ENCODE assay signal across 16 cellular contexts in genomic region chr14:45298427-45299117, GRCh38. TPM values are rescaled to one million over a fixed set of nuclear protein-coding genes. Genes with fewer than 3 reads are reported as not detected.
DNase-seq lines count a peak whose midpoint lies in the region; ATAC-seq and TF ChIP-seq lines count a peak whose summit lies in the region.
"Had no signal": no experiment of that assay in that cellular context is flagged by ENCODE, and none has a peak within 500 bp of the region (broad histone marks: within the 10 kb centered on the region; RNA-seq: fewer than 3 reads in every experiment).

No MANE protein-coding gene starts in this region.

- DNase-seq in activated T-cell treated with anti-CD3 and anti-CD28 coated beads, Interleukin-2, amount 50 U/mL, for 24 hours = no peak
- DNase-seq in activated T-cell treated with anti-CD3 and anti-CD28 coated beads, Interleukin-2, amount 50 U/mL, for 48 hours = no peak
- DNase-seq in mesenchymal stem cell (no peak), SHP77 (lab: John Stamatoyannopoulos, UW) (no peak), NCI-H2107 (lab: John Stamatoyannopoulos, UW) (no peak), upper lobe of left lung (no peak)
- DNase-seq: CD8-positive, alpha-beta memory T cell; DMS79; NCI-H187 treated with DMSO at 0.1 percent for 48 hours; NCI-H69; NK-92 treated with Interleukin-12 subunit alpha and Interleukin-12 subunit beta, amount 100 ng/mL, for 24 hours had no signal

- H3K4me3 Mint-ChIP-seq in activated T-cell treated with anti-CD3 and anti-CD28 coated beads, Interleukin-2, amount 50 U/mL, for 24 hours = peak overlapping the region; percentile 6
- peak overlapping the region; percentile 59 for H3K4me3 Mint-ChIP-seq in activated T-helper 17 cell treated with anti-CD3 and anti-CD28 coated beads, Interleukin-2, amount 50 U/mL, for 72 hours
- H3K4me3 Mint-ChIP-seq: CD8-positive, alpha-beta memory T cell; GM23338 had no signal

- H3K4me1 ChIP-seq in mesenchymal stem cell (ENCODE audit: control insufficient read depth, insufficient read depth, low read depth, low read length) = no peaks in the 10 kb centered on the region
- no peaks in the 10 kb centered on the region for H3K4me1 ChIP-seq in upper lobe of left lung
- H3K4me1 ChIP-seq: A549 had no signal

- H3K4ac ChIP-seq in mesenchymal stem cell (ENCODE audit: low read depth in 1 of 2, low read length in 2 of 2) = no peak overlapping the region

- H3K23ac ChIP-seq in mesenchymal stem cell (ENCODE audit: low read length in 2 of 2) = no peak overlapping the region

- H3K4me1 Mint-ChIP-seq in activated T-cell treated with anti-CD3 and anti-CD28 coated beads, Interleukin-2, amount 50 U/mL, for 24 hours (ENCODE audit: low read depth) = peaks cover 7% of the 10 kb centered on the region
- H3K4me1 Mint-ChIP-seq in activated T-helper 17 cell treated with anti-CD3 and anti-CD28 coated beads, Interleukin-2, amount 50 U/mL, for 72 hours = peaks cover 4% of the 10 kb centered on the region
- H3K4me1 Mint-ChIP-seq: CD8-positive, alpha-beta memory T cell had no signal

- H4K91ac ChIP-seq in mesenchymal stem cell (ENCODE audit: low read length) = no peak overlapping the region

- TF ChIP-seq EP300 in upper lobe of left lung (IDR thresholded peaks at IDR 0.05) = no peak

- H2AK5ac ChIP-seq in mesenchymal stem cell (ENCODE audit: low read length, severe bottlenecking) = no peak overlapping the region

- H3K14ac ChIP-seq in mesenchymal stem cell (ENCODE audit: low read length in 2 of 2) = no peak overlapping the region

- H3K9ac ChIP-seq in mesenchymal stem cell (ENCODE audit: low read length) = peak overlapping the region; percentile 46

- H2BK5ac ChIP-seq in mesenchymal stem cell (ENCODE audit: low read depth, low read length, poor library complexity, severe bottlenecking) = no peak overlapping the region

- no peaks in the 10 kb centered on the region for H3K36me3 ChIP-seq in mesenchymal stem cell (ENCODE audit: control insufficient read depth in 1 of 2, insufficient read depth in 2 of 2, low read depth in 1 of 2, low read length in 2 of 2)
- no peaks in the 10 kb centered on the region for H3K36me3 ChIP-seq in upper lobe of left lung
- H3K36me3 ChIP-seq: BLaER1 treated with 17β-estradiol and CSF1 and Interleukin-3, amounts not matched to agents 10 nM and 100 nM had no signal

- H3K18ac ChIP-seq in mesenchymal stem cell (ENCODE audit: low read depth in 1 of 2, low read length in 2 of 2) = no peak overlapping the region

- no peak overlapping the region for H4K8ac ChIP-seq in mesenchymal stem cell (ENCODE audit: low read length)

- H3K9me3 Mint-ChIP-seq in activated T-cell treated with anti-CD3 and anti-CD28 coated beads, Interleukin-2, amount 50 U/mL, for 24 hours = peaks cover 2% of the 10 kb centered on the region
- no peaks in the 10 kb centered on the region for H3K9me3 Mint-ChIP-seq in activated T-helper 17 cell treated with anti-CD3 and anti-CD28 coated beads, Interleukin-2, amount 50 U/mL, for 72 hours

- peak; percentile 88 for ATAC-seq in activated T-helper 17 cell treated with anti-CD3 and anti-CD28 coated beads, Interleukin-2, amount 50 U/mL, for 72 hours (replicated peaks)
- no peak for ATAC-seq in upper lobe of left lung (ENCODE audit: low FRiP score in 2 of 2)
- ATAC-seq: A549, GM23338 had no signal

- 78% methylated on average over 4 of the region's 4 CpGs for WGBS in mesenchymal stem cell
- 77 to 84% methylated on average over 4 of the region's 4 CpGs for WGBS in upper lobe of left lung, 2 donors

- no peak for TF ChIP-seq POLR2A in upper lobe of left lung (IDR thresholded peaks at IDR 0.05)

- no peak overlapping the region for H2BK120ac ChIP-seq in mesenchymal stem cell (ENCODE audit: low read depth, low read length)

- no peaks in the 10 kb centered on the region for H3K27me3 ChIP-seq in mesenchymal stem cell (ENCODE audit: control insufficient read depth in 1 of 2, insufficient read depth in 1 of 2, low read length in 2 of 2)
- H3K27me3 ChIP-seq in upper lobe of left lung = no peaks in the 10 kb centered on the region
- H3K27me3 ChIP-seq: BLaER1 treated with 17β-estradiol and CSF1 and Interleukin-3, amounts not matched to agents 10 nM and 100 nM had no signal

- H3K27me3 Mint-ChIP-seq in activated T-cell treated with anti-CD3 and anti-CD28 coated beads, Interleukin-2, amount 50 U/mL, for 24 hours = no peaks in the 10 kb centered on the region
- no peaks in the 10 kb centered on the region for H3K27me3 Mint-ChIP-seq in activated T-helper 17 cell treated with anti-CD3 and anti-CD28 coated beads, Interleukin-2, amount 50 U/mL, for 72 hours

- H3K9me3 ChIP-seq in mesenchymal stem cell (ENCODE audit: control insufficient read depth, low read length) = no peaks in the 10 kb centered on the region
- no peaks in the 10 kb centered on the region for H3K9me3 ChIP-seq in upper lobe of left lung
- H3K9me3 ChIP-seq: A549; BLaER1 treated with 17β-estradiol and CSF1 and Interleukin-3, amounts not matched to agents 10 nM and 100 nM had no signal

- no peak overlapping the region for H3K4me2 ChIP-seq in mesenchymal stem cell (ENCODE audit: low read length, poor library complexity, severe bottlenecking)
- H3K4me2 ChIP-seq: A549, GM23338 had no signal

- no peaks in the 10 kb centered on the region for H3K36me3 Mint-ChIP-seq in activated T-cell treated with anti-CD3 and anti-CD28 coated beads, Interleukin-2, amount 50 U/mL, for 24 hours (ENCODE audit: low read depth)
- no peaks in the 10 kb centered on the region for H3K36me3 Mint-ChIP-seq in activated T-helper 17 cell treated with anti-CD3 and anti-CD28 coated beads, Interleukin-2, amount 50 U/mL, for 72 hours (ENCODE audit: low read depth)
- H3K36me3 Mint-ChIP-seq: CD8-positive, alpha-beta memory T cell had no signal

- peak overlapping the region; percentile 57 for H3K27ac Mint-ChIP-seq in activated T-cell treated with anti-CD3 and anti-CD28 coated beads, Interleukin-2, amount 50 U/mL, for 24 hours
- H3K27ac Mint-ChIP-seq in activated T-helper 17 cell treated with anti-CD3 and anti-CD28 coated beads, Interleukin-2, amount 50 U/mL, for 72 hours = peak overlapping the region; percentile 87
- H3K27ac Mint-ChIP-seq: CD8-positive, alpha-beta memory T cell; GM23338 had no signal

- no peak overlapping the region for H2BK12ac ChIP-seq in mesenchymal stem cell (ENCODE audit: low read length in 2 of 2)

- no peak overlapping the region for H3K27ac ChIP-seq in mesenchymal stem cell (ENCODE audit: low read length, poor library complexity, severe bottlenecking)
- no peak overlapping the region for H3K27ac ChIP-seq in upper lobe of left lung
- H3K27ac ChIP-seq: A549; BLaER1 treated with 17β-estradiol and CSF1 and Interleukin-3, amounts not matched to agents 10 nM and 100 nM; RWPE1 had no signal

- TF ChIP-seq CTCF in upper lobe of left lung (IDR thresholded peaks at IDR 0.05) = no peak

- H3K79me1 ChIP-seq in mesenchymal stem cell (replicated peaks; ENCODE audit: low read length, poor library complexity, severe bottlenecking) = no peaks in the 10 kb centered on the region

- H2BK15ac ChIP-seq in mesenchymal stem cell (ENCODE audit: low read depth, poor library complexity, severe bottlenecking) = no peak overlapping the region

- H2AFZ ChIP-seq in mesenchymal stem cell (ENCODE audit: low read depth, low read length) = no peak overlapping the region
- H2AFZ ChIP-seq: GM23338 had no signal

- H3K4me3 ChIP-seq in mesenchymal stem cell (ENCODE audit: insufficient read depth in 1 of 2, low read depth in 1 of 2, low read length in 2 of 2) (no peak overlapping the region), upper lobe of left lung (no peak overlapping the region)
- H3K4me3 ChIP-seq: A549; BLaER1 treated with 17β-estradiol and CSF1 and Interleukin-3, amounts not matched to agents 10 nM and 100 nM; GM23338 had no signal

RNA-seq across cellular contexts. Expression of gene MIS18BP1, which starts 45.6 kb away (rescaled TPM):
- 10 to 100 TPM; 52.2 to 75.7 TPM for total RNA-seq in activated T-helper 17 cell treated with anti-CD3 and anti-CD28 coated beads, Interleukin-2, amount 50 U/mL, for 72 hours
- polyA plus RNA-seq in mesenchymal stem cell (2013, experiment 1 of 2) = 16.1 TPM
- polyA plus RNA-seq in mesenchymal stem cell (2013, experiment 2 of 2) = 15.4 TPM
- 10 to 100 TPM; 19.2 to 58.7 (median 30.5) TPM for total RNA-seq in upper lobe of left lung
